ENCODE assay signal across 8 cellular contexts in genomic region chr6:37169458-37170272, GRCh38. TPM values are rescaled to one million over a fixed set of nuclear protein-coding genes. Genes with fewer than 3 reads are reported as not detected.
A peak's percentile ranks its signal among the peaks of the same experiment; 100 is the strongest.
DNase-seq lines count a peak whose midpoint lies in the region; ATAC-seq lines count a peak whose summit lies in the region.

Gene PIM1 (plus strand): TSS chr6:37170152. CDS start chr6:37170576, 424 bp downstream.

- POLR2A ChIA-PET in CD4-positive, alpha-beta memory T cell (lab: Charles Lee; ENCODE audit: partially characterized antibody) = interaction anchor here (0.7 to 13.4 kb wide), 17 partner anchors 9 to 184 kb away, joined by 3 to 394 read pairs (median 7); partner anchors contain the start of gene MTCH1
- POLR2A ChIA-PET in activated CD8-positive, alpha-beta memory T cell treated with anti-CD3 and anti-CD28 coated beads for 36 hours (lab: Charles Lee) = interaction anchor here (0.6 to 6.3 kb wide), 7 partner anchors 18 to 183 kb away, joined by 3 to 87 read pairs (median 7); partner anchors contain the start of gene MTCH1

- peaks cover 0 to 5% (median 0%) of the 10 kb centered on the region in 8 donors for H3K9me3 Mint-ChIP-seq in CD4-positive, alpha-beta memory T cell

- CTCF ChIA-PET in CD4-positive, alpha-beta memory T cell (lab: Charles Lee; ENCODE audit: partially characterized antibody) = interaction anchor here (0.7 to 21.8 kb wide), 6 partner anchors 9 to 146 kb away, joined by 3 to 627 read pairs (median 165); no protein-coding TSS in a partner anchor
- CTCF ChIA-PET in activated CD8-positive, alpha-beta memory T cell treated with anti-CD3 and anti-CD28 coated beads for 36 hours (lab: Charles Lee) = interaction anchor here (0.7 to 6.6 kb wide), 8 partner anchors 17 to 148 kb away, joined by 3 to 124 read pairs (median 22); no protein-coding TSS in a partner anchor

- H3K4me3 ChIP-seq in CD4-positive, alpha-beta memory T cell (ENCODE audit: low read length in 2 of 2) = peak within 1 kb of the TSS; percentile 76 to 97

- peaks cover 31% of the 10 kb centered on the region for H3K36me3 ChIP-seq in CD4-positive, alpha-beta memory T cell (ENCODE audit: insufficient read depth, low read length)

- peak within 1 kb of the TSS; percentile 93 to 99 (median 94) for H3K4me3 Mint-ChIP-seq in CD4-positive, alpha-beta memory T cell

- H3K27ac Mint-ChIP-seq in CD4-positive, alpha-beta memory T cell = peak within 1 kb of the TSS; percentile 94 to 98 (median 96)

- H3K27ac ChIP-seq in CD4-positive, alpha-beta memory T cell (ENCODE audit: low read depth, low read length) = peak within 1 kb of the TSS; percentile 74

- peaks cover 36% of the 10 kb centered on the region for H3K4me1 ChIP-seq in CD4-positive, alpha-beta memory T cell (ENCODE audit: insufficient read depth, low read length)

- peak; percentile 69 for ATAC-seq in GM19463 (IDR thresholded peaks at IDR 0.05; ENCODE audit: unreplicated experiment)

- no peaks in the 10 kb centered on the region for H3K27me3 ChIP-seq in CD4-positive, alpha-beta memory T cell (ENCODE audit: insufficient read depth, low read length)

- peaks cover 23 to 53% (median 28%) of the 10 kb centered on the region in 4 donors for H3K4me1 Mint-ChIP-seq in CD4-positive, alpha-beta memory T cell

- no peaks in the 10 kb centered on the region for H3K9me3 ChIP-seq in CD4-positive, alpha-beta memory T cell (ENCODE audit: control insufficient read depth in 1 of 2, low read length in 2 of 2)

- peaks cover 37 to 42% of the 10 kb centered on the region in 2 donors for H3K36me3 Mint-ChIP-seq in CD4-positive, alpha-beta memory T cell

- peak; percentile 94 to 98 (median 95) for DNase-seq in CD4-positive, alpha-beta memory T cell
- DNase-seq in HS-5 (ENCODE audit: low read depth) (peak; percentile 79), NOMO-1 (lab: John Stamatoyannopoulos, UW; ENCODE audit: unreplicated experiment in 2 of 2) (peak; percentile 83 to 97), medulla oblongata (ENCODE audit: extremely low spot score) (peak; percentile 98)
- DNase-seq in effector CD8-positive, alpha-beta T cell (lab: John Stamatoyannopoulos, UW) = peak; percentile 98
- peak; percentile 99 to 100 (median 99) for DNase-seq in stimulated activated CD4-positive, alpha-beta T cell treated with anti-CD3 and anti-CD28 coated beads, TNF-alpha, amount 100 ng/mL, for 48 hours (ENCODE audit: low read depth in 3 of 3)

- intact Hi-C loops in CD4-positive, alpha-beta memory T cell (cut with micrococcal nuclease) = loop anchor here (1.0 to 2.0 kb wide), 3 partner anchors 15 to 67 kb away; no protein-coding TSS in a partner anchor

- no peaks in the 10 kb centered on the region for H3K27me3 Mint-ChIP-seq in CD4-positive, alpha-beta memory T cell

RNA-seq across cellular contexts. Expression of gene PIM1, which starts in this region (rescaled TPM):
- total RNA-seq in CD4-positive, alpha-beta memory T cell = 100 to 1,000 TPM; 124 to 125 TPM
- polyA plus RNA-seq in CD4-positive, alpha-beta memory T cell = 100 to 1,000 TPM; 268 to 334 TPM
- 100 to 1,000 TPM; 135 to 139 TPM for total RNA-seq in activated CD8-positive, alpha-beta memory T cell treated with anti-CD3 and anti-CD28 coated beads for 36 hours

Comparison
In these comparisons a context has a peak if more than half of its experiments do, and no peak if none do; other contexts are left out.
1. Peak in every context shown above with its lines: DNase-seq, ATAC-seq, H3K4me3 ChIP-seq and H3K27ac ChIP-seq.